35 cellular contexts compared by ENCODE assay signal in genomic region chr18:42520074-42520473, GRCh38.
"Had no signal": no experiment of that assay in that cellular context is flagged by ENCODE, and none has a peak within 500 bp of the region (broad histone marks: within the 10 kb centered on the region; RNA-seq: fewer than 3 reads in every experiment).

No MANE protein-coding gene starts in this region.

- H3K4me1 Mint-ChIP-seq: activated B cell treated with CpG ODN at 0.5 μM for 24 hours; activated CD4-positive, alpha-beta T cell treated with anti-CD3 and anti-CD28 coated beads, Interleukin-2, amount 10 ng/mL, durations not matched to agents 24 days and 14 days; activated naive CD8-positive, alpha-beta T cell treated with anti-CD3 and anti-CD28 coated beads for 36 hours; activated T-helper 17 cell treated with anti-CD3 and anti-CD28 coated beads, Interleukin-2, amount 50 U/mL, for 72 hours had no signal

- H3K36me3 ChIP-seq: adrenal gland, brain microvascular endothelial cell, breast epithelium had no signal

- H3K27me3 Mint-ChIP-seq: activated B cell treated with CpG ODN at 0.5 μM for 24 hours; activated CD4-positive, alpha-beta memory T cell treated with anti-CD3 and anti-CD28 coated beads for 36 hours; activated CD4-positive, alpha-beta T cell treated with anti-CD3 and anti-CD28 coated beads, Interleukin-2, amount 10 ng/mL, durations not matched to agents 24 days and 14 days; activated CD8-positive, alpha-beta T cell treated with anti-CD3 and anti-CD28 coated beads for 36 hours; activated naive CD8-positive, alpha-beta T cell treated with anti-CD3 and anti-CD28 coated beads for 36 hours; activated T-helper 17 cell treated with anti-CD3 and anti-CD28 coated beads, Interleukin-2, amount 50 U/mL, for 72 hours had no signal

- H3K4me1 ChIP-seq: adrenal gland, body of pancreas, breast epithelium had no signal

- H3K4me3 Mint-ChIP-seq: activated B cell treated with CpG ODN at 0.5 μM for 24 hours; activated CD4-positive, alpha-beta memory T cell treated with anti-CD3 and anti-CD28 coated beads for 36 hours; activated CD4-positive, alpha-beta T cell treated with anti-CD3 and anti-CD28 coated beads, Interleukin-2, amount 10 ng/mL, durations not matched to agents 24 days and 14 days; activated CD8-positive, alpha-beta T cell treated with anti-CD3 and anti-CD28 coated beads for 36 hours; activated naive CD4-positive, alpha-beta T cell treated with anti-CD3 and anti-CD28 coated beads for 36 hours; activated naive CD8-positive, alpha-beta T cell treated with anti-CD3 and anti-CD28 coated beads for 36 hours; activated T-cell treated with anti-CD3 and anti-CD28 coated beads, Interleukin-2, amount 50 U/mL, for 4 hours; activated T-cell treated with anti-CD3 and anti-CD28 coated beads, Interleukin-2, amount 50 U/mL, for 72 hours; activated T-helper 1 cell treated with anti-CD3 and anti-CD28 coated beads, Interleukin-12 subunit alpha, Interleukin-12 subunit beta, Interleukin-2, Interleukin-4 antibody, amounts not matched to agents 30 ng/mL and 10 ng/mL and 1 ng/mL, durations not matched to agents 14 hours and 24 hours and 36 hours; activated T-helper 17 cell treated with anti-CD3 and anti-CD28 coated beads, Interleukin-2, amount 50 U/mL, for 72 hours; T-helper 1 cell treated with Interleukin-12 subunit alpha and Interleukin-12 subunit beta and Interleukin-4 antibody, amounts not matched to agents 30 μg/mL and 1 μg/mL, for 36 hours; T-helper 2 cell treated with Interferon-gamma antibody and Interleukin-4, amounts not matched to agents 5 μg/mL and 100 μg/mL, for 36 hours had no signal

- H3K27ac ChIP-seq: adrenal gland, body of pancreas, brain microvascular endothelial cell, breast epithelium, VCaP had no signal

- ATAC-seq: activated CD8-positive, alpha-beta T cell treated with anti-CD3 and anti-CD28 coated beads for 36 hours; activated naive CD4-positive, alpha-beta T cell treated with anti-CD3 and anti-CD28 coated beads, Interleukin-2, amount 50 U/mL, for 72 hours; activated T-cell treated with anti-CD3 and anti-CD28 coated beads, Interleukin-2, amount 50 U/mL, for 4 hours; activated T-cell treated with anti-CD3 and anti-CD28 coated beads, Interleukin-2, amount 50 U/mL, for 72 hours; activated T-helper 17 cell treated with anti-CD3 and anti-CD28 coated beads, Interleukin-2, amount 50 U/mL, for 72 hours; body of pancreas had no signal

- H3K27ac Mint-ChIP-seq: activated B cell treated with CpG ODN at 0.5 μM for 24 hours; activated CD4-positive, alpha-beta memory T cell treated with anti-CD3 and anti-CD28 coated beads for 36 hours; activated CD4-positive, alpha-beta T cell treated with anti-CD3 and anti-CD28 coated beads, Interleukin-2, amount 10 ng/mL, durations not matched to agents 24 days and 14 days; activated CD8-positive, alpha-beta T cell treated with anti-CD3 and anti-CD28 coated beads for 36 hours; activated naive CD4-positive, alpha-beta T cell treated with anti-CD3 and anti-CD28 coated beads for 36 hours; activated naive CD4-positive, alpha-beta T cell treated with anti-CD3 and anti-CD28 coated beads, Interleukin-2, amount 50 U/mL, for 72 hours; activated naive CD8-positive, alpha-beta T cell treated with anti-CD3 and anti-CD28 coated beads for 36 hours; activated T-cell treated with anti-CD3 and anti-CD28 coated beads, Interleukin-2, amount 50 U/mL, for 72 hours; activated T-helper 1 cell treated with anti-CD3 and anti-CD28 coated beads, Interleukin-12 subunit alpha, Interleukin-12 subunit beta, Interleukin-2, Interleukin-4 antibody, amounts not matched to agents 30 ng/mL and 10 ng/mL and 1 ng/mL, durations not matched to agents 14 hours and 24 hours and 36 hours; activated T-helper 17 cell treated with anti-CD3 and anti-CD28 coated beads, Interleukin-2, amount 50 U/mL, for 72 hours; T-helper 1 cell treated with Interleukin-12 subunit alpha and Interleukin-12 subunit beta and Interleukin-4 antibody, amounts not matched to agents 30 μg/mL and 1 μg/mL, for 36 hours; T-helper 2 cell treated with Interferon-gamma antibody and Interleukin-4, amounts not matched to agents 5 μg/mL and 100 μg/mL, for 36 hours had no signal

- H3K9me3 ChIP-seq: adrenal gland, body of pancreas, breast epithelium had no signal

- H3K27me3 ChIP-seq: adrenal gland, body of pancreas, brain microvascular endothelial cell, breast epithelium had no signal

- H3K4me3 ChIP-seq: adrenal gland, body of pancreas, breast epithelium had no signal

- H3K36me3 Mint-ChIP-seq: activated CD4-positive, alpha-beta memory T cell treated with anti-CD3 and anti-CD28 coated beads for 36 hours; activated naive CD4-positive, alpha-beta T cell treated with anti-CD3 and anti-CD28 coated beads, Interleukin-2, amount 50 U/mL, for 72 hours; activated naive CD8-positive, alpha-beta T cell treated with anti-CD3 and anti-CD28 coated beads for 36 hours had no signal

- H3K9me3 Mint-ChIP-seq: activated B cell treated with CpG ODN at 0.5 μM for 24 hours; activated CD4-positive, alpha-beta T cell treated with anti-CD3 and anti-CD28 coated beads, Interleukin-2, amount 10 ng/mL, durations not matched to agents 24 days and 14 days; activated naive CD8-positive, alpha-beta T cell treated with anti-CD3 and anti-CD28 coated beads for 36 hours; activated T-helper 1 cell treated with anti-CD3 and anti-CD28 coated beads, Interleukin-12 subunit alpha, Interleukin-12 subunit beta, Interleukin-2, Interleukin-4 antibody, amounts not matched to agents 30 ng/mL and 10 ng/mL and 1 ng/mL, durations not matched to agents 14 hours and 24 hours and 36 hours; activated T-helper 17 cell treated with anti-CD3 and anti-CD28 coated beads, Interleukin-2, amount 50 U/mL, for 72 hours; T-helper 2 cell treated with Interferon-gamma antibody and Interleukin-4, amounts not matched to agents 5 μg/mL and 100 μg/mL, for 36 hours had no signal

- DNase-seq: activated B cell treated with CpG ODN at 0.5 μM for 24 hours; activated CD4-positive, alpha-beta memory T cell treated with anti-CD3 and anti-CD28 coated beads for 36 hours; activated CD4-positive, alpha-beta T cell treated with anti-CD3 and anti-CD28 coated beads for 4 hours; activated CD4-positive, alpha-beta T cell treated with anti-CD3 and anti-CD28 coated beads, Interleukin-2, amount 10 ng/mL, durations not matched to agents 24 days and 14 days; activated CD4-positive, alpha-beta T cell treated with anti-CD3 and anti-CD28 coated beads, Interleukin-2, amount 50 U/mL, for 1 hour; activated CD4-positive, alpha-beta T cell treated with anti-CD3 and anti-CD28 coated beads, Interleukin-2, amount 50 U/mL, for 4 hours; activated CD4-positive, CD25-positive, alpha-beta regulatory T cell treated with anti-CD3 and anti-CD28 coated beads, Interleukin-2, amount 50 U/mL, for 72 hours; activated CD8-positive, alpha-beta memory T cell treated with anti-CD3 and anti-CD28 coated beads, Interleukin-2, amount 50 U/mL, for 4 hours; activated CD8-positive, alpha-beta T cell treated with anti-CD3 and anti-CD28 coated beads for 36 hours; activated effector memory CD4-positive, alpha-beta T cell treated with anti-CD3 and anti-CD28 coated beads, Interleukin-2, amount 50 U/mL, for 16 hours; activated gamma-delta T cell treated with Interleukin-2 at 50 U/mL for 16 hours; activated naive CD4-positive, alpha-beta T cell; activated naive CD4-positive, alpha-beta T cell treated with anti-CD3 and anti-CD28 coated beads for 36 hours; activated naive CD4-positive, alpha-beta T cell treated with anti-CD3 and anti-CD28 coated beads, Interleukin-2, amount 50 U/mL, for 16 hours; activated naive CD8-positive, alpha-beta T cell treated with anti-CD3 and anti-CD28 coated beads for 36 hours; activated T-cell treated with anti-CD3 and anti-CD28 coated beads for 4 hours; activated T-cell treated with anti-CD3 and anti-CD28 coated beads, Interleukin-2, amount 50 U/mL, for 1 hour; activated T-cell treated with anti-CD3 and anti-CD28 coated beads, Interleukin-2, amount 50 U/mL, for 4 hours; activated T-cell treated with anti-CD3 and anti-CD28 coated beads, Interleukin-2, amount 50 U/mL, for 72 hours; adrenal gland; amniotic stem cell; aorta; body of pancreas; brain microvascular endothelial cell; central memory CD4-positive, alpha-beta T cell; T-helper 1 cell; T-helper 2 cell; T-helper 9 cell had no signal
